In genomic region chr17:68228039-68228680, GRCh38 we compare ENCODE assay signal across 7 cellular contexts. TPM values are rescaled to one million over a fixed set of nuclear protein-coding genes. Genes with fewer than 3 reads are reported as not detected.
DNase-seq lines count a peak whose midpoint lies in the region; ATAC-seq, FAIRE-seq and TF ChIP-seq lines count a peak whose summit lies in the region.
"Not testable (repeated sequence)": the region's sequence is repeated elsewhere in the genome, so short reads cannot be mapped to it uniquely, and the experiment has no call there.

No MANE protein-coding gene starts in this region.

- not testable (repeated sequence) for H3K36me3 ChIP-seq in naive thymus-derived CD4-positive, alpha-beta T cell (ENCODE audit: control insufficient read depth in 2 of 3, insufficient read depth in 3 of 3, low read length in 3 of 3)

- ATAC-seq in T-helper 17 cell; naive thymus-derived CD4-positive, alpha-beta T cell: not testable (repeated sequence)
- peak; percentile 78 for ATAC-seq in activated CD8-positive, alpha-beta T cell treated with anti-CD3 and anti-CD28 coated beads for 36 hours
- ATAC-seq in activated naive CD4-positive, alpha-beta T cell treated with anti-CD3 and anti-CD28 coated beads, Interleukin-2, amount 50 U/mL, for 72 hours = peak; percentile 83 to 89
- peak; percentile 78 for ATAC-seq in stimulated activated naive CD8-positive, alpha-beta T cell treated with anti-CD3 and anti-CD28 coated beads, Interleukin-15, Interleukin-2, amounts not matched to agents 100 U/mL and 50 U/mL, for 24 hours

- FAIRE-seq in GM18507 (lab: Jason Lieb, UNC) = peak; percentile 83

- not testable (repeated sequence) for H3K27ac ChIP-seq in naive thymus-derived CD4-positive, alpha-beta T cell (ENCODE audit: low read depth, low read length)

- CTCF ChIA-PET in activated CD8-positive, alpha-beta T cell treated with anti-CD3 and anti-CD28 coated beads for 36 hours (lab: Charles Lee) = interaction anchor here (1.0 kb wide), 1 partner anchor 56 kb away, joined by 3 read pairs; no protein-coding TSS in a partner anchor
- CTCF ChIA-PET in naive thymus-derived CD4-positive, alpha-beta T cell (lab: Charles Lee) = interaction anchor here (0.5 to 0.6 kb wide), 2 partner anchors 31 to 59 kb away, joined by 3 read pairs; no protein-coding TSS in a partner anchor

- not testable (repeated sequence) for H3K9me3 Mint-ChIP-seq in activated CD8-positive, alpha-beta T cell treated with anti-CD3 and anti-CD28 coated beads for 36 hours; activated naive CD4-positive, alpha-beta T cell treated with anti-CD3 and anti-CD28 coated beads, Interleukin-2, amount 50 U/mL, for 72 hours; chondrocyte (ENCODE audit: low read depth); naive thymus-derived CD4-positive, alpha-beta T cell

- not testable (repeated sequence) for DNase-seq in GM18507 (ENCODE audit: extremely low spot score, insufficient read length, low read depth); T-helper 17 cell; activated naive CD4-positive, alpha-beta T cell treated with anti-CD3 and anti-CD28 coated beads, Interleukin-2, amount 50 U/mL, for 72 hours (ENCODE audit: low spot score in 2 of 2); naive thymus-derived CD4-positive, alpha-beta T cell
- DNase-seq in activated CD8-positive, alpha-beta T cell treated with anti-CD3 and anti-CD28 coated beads for 36 hours = peak; percentile 42
- peak; percentile 29 for DNase-seq in chondrocyte (ENCODE audit: low spot score)
- DNase-seq in stimulated activated naive CD8-positive, alpha-beta T cell treated with anti-CD3 and anti-CD28 coated beads, Interleukin-15, Interleukin-2, amounts not matched to agents 100 U/mL and 50 U/mL, for 24 hours = peak; percentile 34

- H3K27ac Mint-ChIP-seq in T-helper 17 cell = peak overlapping the region; percentile 89
- H3K27ac Mint-ChIP-seq in activated CD8-positive, alpha-beta T cell treated with anti-CD3 and anti-CD28 coated beads for 36 hours = peak overlapping the region; percentile 88
- peak overlapping the region; percentile 1 to 85 for H3K27ac Mint-ChIP-seq in activated naive CD4-positive, alpha-beta T cell treated with anti-CD3 and anti-CD28 coated beads, Interleukin-2, amount 50 U/mL, for 72 hours
- not testable (repeated sequence) for H3K27ac Mint-ChIP-seq in chondrocyte (ENCODE audit: unreplicated experiment)
- H3K27ac Mint-ChIP-seq in naive thymus-derived CD4-positive, alpha-beta T cell = peak overlapping the region in 5 of 9 donors; percentile 0 to 87 (median 38)

- not testable (repeated sequence) for H3K9me3 ChIP-seq in T-helper 17 cell (ENCODE audit: control insufficient read depth, low read length, poor library complexity, severe bottlenecking); naive thymus-derived CD4-positive, alpha-beta T cell (ENCODE audit: control insufficient read depth in 2 of 3, low read length in 3 of 3)

- H3K27me3 Mint-ChIP-seq in T-helper 17 cell; activated CD8-positive, alpha-beta T cell treated with anti-CD3 and anti-CD28 coated beads for 36 hours; chondrocyte (ENCODE audit: low read depth); naive thymus-derived CD4-positive, alpha-beta T cell: not testable (repeated sequence)

- not testable (repeated sequence) for H3K36me3 Mint-ChIP-seq in T-helper 17 cell (ENCODE audit: low read depth); activated CD8-positive, alpha-beta T cell treated with anti-CD3 and anti-CD28 coated beads for 36 hours (ENCODE audit: low read depth); activated naive CD4-positive, alpha-beta T cell treated with anti-CD3 and anti-CD28 coated beads, Interleukin-2, amount 50 U/mL, for 72 hours; chondrocyte (ENCODE audit: low read depth)
- peaks cover 3 to 11% (median 7%) of the 10 kb centered on the region in 5 donors for H3K36me3 Mint-ChIP-seq in naive thymus-derived CD4-positive, alpha-beta T cell

- intact Hi-C loops in activated CD8-positive, alpha-beta T cell treated with anti-CD3 and anti-CD28 coated beads for 36 hours (cut with micrococcal nuclease); naive thymus-derived CD4-positive, alpha-beta T cell (cut with micrococcal nuclease): not testable (repeated sequence)

- not testable (repeated sequence) for H3K4me3 ChIP-seq in naive thymus-derived CD4-positive, alpha-beta T cell (ENCODE audit: low read length)

- TF ChIP-seq CTCF in activated CD8-positive, alpha-beta T cell treated with anti-CD3 and anti-CD28 coated beads for 36 hours (IDR thresholded peaks at IDR 0.05); chondrocyte (IDR thresholded peaks at IDR 0.05): not testable (repeated sequence)

- POLR2A ChIA-PET in activated CD8-positive, alpha-beta T cell treated with anti-CD3 and anti-CD28 coated beads for 36 hours (lab: Charles Lee) = interaction anchor here (0.7 to 1.0 kb wide), 3 partner anchors 10 to 24 kb away, joined by 3 read pairs; no protein-coding TSS in a partner anchor
- POLR2A ChIA-PET in naive thymus-derived CD4-positive, alpha-beta T cell (lab: Charles Lee) = not testable (repeated sequence)

- H3K4me1 Mint-ChIP-seq in T-helper 17 cell = peaks cover 15% of the 10 kb centered on the region
- peaks cover 22% of the 10 kb centered on the region for H3K4me1 Mint-ChIP-seq in activated CD8-positive, alpha-beta T cell treated with anti-CD3 and anti-CD28 coated beads for 36 hours (ENCODE audit: low read depth)
- H3K4me1 Mint-ChIP-seq in chondrocyte (ENCODE audit: low read depth) = not testable (repeated sequence)
- H3K4me1 Mint-ChIP-seq in naive thymus-derived CD4-positive, alpha-beta T cell = peaks cover 0 to 25% (median 9%) of the 10 kb centered on the region in 7 donors

- H3K27me3 ChIP-seq in naive thymus-derived CD4-positive, alpha-beta T cell (ENCODE audit: control insufficient read depth in 2 of 2, insufficient read depth in 2 of 2, low read length in 2 of 2) = not testable (repeated sequence)

- peaks cover 0 to 12% of the 10 kb centered on the region in 2 donors for H3K4me1 ChIP-seq in naive thymus-derived CD4-positive, alpha-beta T cell (ENCODE audit: control insufficient read depth in 2 of 2, insufficient read depth in 2 of 2, low read length in 2 of 2)

- not testable (repeated sequence) for H3K4me3 Mint-ChIP-seq in T-helper 17 cell; activated CD8-positive, alpha-beta T cell treated with anti-CD3 and anti-CD28 coated beads for 36 hours; chondrocyte (ENCODE audit: unreplicated experiment)
- H3K4me3 Mint-ChIP-seq in naive thymus-derived CD4-positive, alpha-beta T cell = peak overlapping the region in 1 of 10 donors; percentile 2

RNA-seq across cellular contexts. Expression of gene AMZ2, which starts 19.7 kb away (rescaled TPM):
- total RNA-seq in T-helper 17 cell (10 to 100 TPM; 57.7 to 58.5 TPM), chondrocyte (66.5 to 80.4 TPM (median 78.2 TPM) in 3 replicates)
- 100 to 1,000 TPM; 132 to 141 TPM for total RNA-seq in activated CD8-positive, alpha-beta T cell treated with anti-CD3 and anti-CD28 coated beads for 36 hours
- total RNA-seq in activated naive CD4-positive, alpha-beta T cell treated with anti-CD3 and anti-CD28 coated beads, Interleukin-2, amount 50 U/mL, for 72 hours = 100 to 1,000 TPM; 106 to 113 TPM
- 10 to 100 TPM; 47.6 to 85.5 (median 73.8) TPM for total RNA-seq in naive thymus-derived CD4-positive, alpha-beta T cell
- 100 to 1,000 TPM in 1 of 2 donors, 10 to 100 TPM in 1; 98.4 to 103 TPM for polyA plus RNA-seq in naive thymus-derived CD4-positive, alpha-beta T cell
